ENCODE assay signal across 25 cellular contexts in the genomic region with DNA sequence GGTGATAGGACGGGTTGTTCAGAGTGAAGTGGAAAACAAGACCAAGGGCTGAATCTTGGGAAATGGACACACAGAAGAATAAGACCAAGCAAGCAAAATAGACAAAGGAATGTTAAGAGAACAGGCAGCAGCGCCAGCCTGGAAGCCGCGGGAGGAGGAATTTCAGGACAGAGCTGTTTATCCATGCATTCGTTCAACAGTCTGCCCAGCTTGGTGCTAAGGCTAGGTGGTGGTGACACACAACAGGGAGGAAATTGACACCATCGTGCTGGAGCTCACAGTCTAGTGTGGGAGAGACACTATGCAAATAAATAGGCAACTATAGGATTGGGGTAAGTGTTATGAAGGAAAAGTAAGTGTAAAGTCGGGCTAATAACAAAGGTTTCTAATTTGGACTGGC.
"Had no signal": no experiment of that assay in that cellular context is flagged by ENCODE, and none has a peak within 500 bp of the region (broad histone marks: within the 10 kb centered on the region; RNA-seq: fewer than 3 reads in every experiment).

No MANE protein-coding gene starts in this region.

- H3K4me1 ChIP-seq: body of pancreas, gastrocnemius medialis, stomach, thyroid gland, upper lobe of right lung had no signal

- H3K36me3 ChIP-seq: gastrocnemius medialis, left lung, ovary, thyroid gland, upper lobe of right lung had no signal

- ATAC-seq: activated CD4-positive, alpha-beta T cell treated with anti-CD3 and anti-CD28 coated beads for 36 hours; activated CD8-positive, alpha-beta memory T cell treated with anti-CD3 and anti-CD28 coated beads, Interleukin-2, amount 10 ng/mL, durations not matched to agents 7 days and 5 days; activated CD8-positive, alpha-beta T cell treated with anti-CD3 and anti-CD28 coated beads, Interleukin-2, amount 10 ng/mL, durations not matched to agents 7 days and 5 days; activated naive CD4-positive, alpha-beta T cell treated with anti-CD3 and anti-CD28 coated beads, Interleukin-2, amount 50 U/mL, for 72 hours; activated T-cell treated with anti-CD3 and anti-CD28 coated beads, Interleukin-2, amount 50 U/mL, for 72 hours; body of pancreas; gastrocnemius medialis; stimulated activated naive B cell treated with anti-CD40 and anti-IgM and Interleukin-4, amounts not matched to agents 10 μg/mL and 1 μg/mL and 100 μg/mL, for 72 hours had no signal

- H3K27me3 ChIP-seq: body of pancreas, dorsolateral prefrontal cortex, gastrocnemius medialis, left lung, ovary, stomach, thyroid gland, upper lobe of right lung had no signal

- DNase-seq: activated CD4-positive, alpha-beta T cell treated with anti-CD3 and anti-CD28 coated beads for 36 hours; activated CD4-positive, CD25-positive, alpha-beta regulatory T cell; activated CD8-positive, alpha-beta memory T cell treated with anti-CD3 and anti-CD28 coated beads, Interleukin-2, amount 10 ng/mL, durations not matched to agents 7 days and 5 days; activated CD8-positive, alpha-beta T cell treated with anti-CD3 and anti-CD28 coated beads, Interleukin-2, amount 10 ng/mL, durations not matched to agents 7 days and 5 days; activated naive CD4-positive, alpha-beta T cell; activated T-cell treated with anti-CD3 and anti-CD28 coated beads, Interleukin-2, amount 50 U/mL, for 72 hours; anterior cingulate cortex; effector memory CD4-positive, alpha-beta T cell; gastrocnemius medialis; hippocampal formation; mammary epithelial cell; naive thymus-derived CD4-positive, alpha-beta T cell; ovary; stimulated activated CD4-positive, alpha-beta T cell treated with anti-CD3 and anti-CD28 coated beads, Interleukin-15, amount 100 ng/mL, for 24 hours; stimulated activated CD4-positive, alpha-beta T cell treated with anti-CD3 and anti-CD28 coated beads, Interleukin-2, amount 100 ng/mL, for 24 hours; stimulated activated naive B cell treated with anti-CD40 and anti-IgM and Interleukin-4, amounts not matched to agents 10 μg/mL and 1 μg/mL and 100 μg/mL, for 72 hours; stomach; thyroid gland had no signal

- H3K9me3 ChIP-seq: body of pancreas, gastrocnemius medialis, left lung, ovary, stomach, thyroid gland, upper lobe of right lung had no signal

- FAIRE-seq: keratinocyte had no signal

- H3K27ac ChIP-seq: body of pancreas, coronary artery, dorsolateral prefrontal cortex, gastrocnemius medialis, left lung, ovary, stomach, thyroid gland, upper lobe of right lung had no signal

- H3K4me3 ChIP-seq: body of pancreas, coronary artery, dorsolateral prefrontal cortex, gastrocnemius medialis, left lung, ovary, stomach, thyroid gland, upper lobe of right lung had no signal
